Comparison of ENCODE assay signal across 8 cellular contexts in the genomic region with DNA sequence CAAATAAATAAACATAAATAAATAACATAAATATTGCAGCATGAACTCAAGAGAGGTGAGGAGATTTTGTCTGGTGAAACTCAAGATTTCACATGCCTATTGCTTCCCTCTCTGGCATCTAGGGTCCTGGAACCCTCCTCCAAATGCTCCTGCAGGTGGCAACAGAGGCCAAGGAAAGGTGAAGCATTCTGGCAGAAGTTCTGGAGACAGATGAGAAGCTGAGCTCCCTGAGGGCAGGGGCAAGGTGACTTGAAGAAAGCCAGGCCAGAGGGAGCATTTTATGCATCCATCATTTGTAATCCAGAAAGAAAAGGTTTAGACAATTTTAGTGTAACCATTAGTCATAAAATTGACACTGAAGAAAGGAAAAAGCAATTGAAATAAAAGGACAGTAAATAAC.
DNase-seq lines count a peak whose midpoint lies in the region; ATAC-seq and TF ChIP-seq lines count a peak whose summit lies in the region.

No MANE protein-coding gene starts in this region.

- H3K4me3 ChIP-seq in HAP-1, result no peak overlapping the region

- no peaks in the 10 kb centered on the region for H3K9me3 Mint-ChIP-seq in CD4-positive, alpha-beta T cell

- in situ Hi-C loops in HAP-1 (cut with MboI; ENCODE audit: low sequenced_read_pairs), result no loop called here

- H3K4me3 Mint-ChIP-seq in CD4-positive, alpha-beta T cell, result peak overlapping the region; percentile 35

- no peaks in the 10 kb centered on the region for H3K9me3 ChIP-seq in CD4-positive, alpha-beta T cell (ENCODE audit: control insufficient read depth, low read length)
- H3K9me3 ChIP-seq in HAP-1, result no peaks in the 10 kb centered on the region

- POLR2A ChIA-PET in CD4-positive, alpha-beta T cell (lab: Charles Lee), result interaction anchor here (0.8 to 5.8 kb wide), 13 partner anchors 8 to 636 kb away, joined by 3 to 91 read pairs (median 5); a partner anchor contains a TSS

- no peaks in the 10 kb centered on the region for H3K27me3 ChIP-seq in CD4-positive, alpha-beta T cell (ENCODE audit: control insufficient read depth, insufficient read depth, low read length)
- no peaks in the 10 kb centered on the region for H3K27me3 ChIP-seq in HAP-1 (ENCODE audit: low read depth)

- no peaks in the 10 kb centered on the region for H3K36me3 ChIP-seq in HAP-1 (replicated peaks)

- peaks cover 56% of the 10 kb centered on the region for H3K4me1 Mint-ChIP-seq in CD4-positive, alpha-beta T cell (ENCODE audit: low read depth)

- no peaks in the 10 kb centered on the region for H3K27me3 Mint-ChIP-seq in CD4-positive, alpha-beta T cell

- CTCF ChIA-PET in CD4-positive, alpha-beta T cell (lab: Charles Lee), result interaction anchor here (0.5 to 4.3 kb wide), 14 partner anchors 26 to 1271 kb away, joined by 3 to 65 read pairs (median 4); a partner anchor contains a TSS

- peak overlapping the region; percentile 97 for H3K27ac Mint-ChIP-seq in CD4-positive, alpha-beta T cell

- TF ChIP-seq CTCF in CD4-positive, alpha-beta T cell (IDR thresholded peaks at IDR 0.05), result peak; percentile 79

- intact Hi-C loops in CD4-positive, alpha-beta T cell (cut with DNase I, micrococcal nuclease), result loop anchor here (1.0 to 10.0 kb wide), 7 partner anchors 98 to 1273 kb away; a partner anchor contains a TSS
- intact Hi-C loops in sciatic nerve (cut with DNase I), result loop anchor here (5.0 kb wide), 1 partner anchor 548 kb away; no protein-coding TSS in a partner anchor

- no peak for ATAC-seq in CD4-positive, alpha-beta T cell (ENCODE audit: poor library complexity)
- ATAC-seq in sciatic nerve (no peak), esophagus mucosa (no peak)

- peaks cover 5% of the 10 kb centered on the region for H3K4me1 ChIP-seq in HAP-1

- DNase-seq in CD4-positive, alpha-beta T cell, result peak; percentile 48 to 70 (median 55)
- DNase-seq in HAP-1 (ENCODE audit: low spot score in 2 of 2) (peak; percentile 57 to 75), NCI-H748 (lab: John Stamatoyannopoulos, UW; ENCODE audit: unreplicated experiment) (peak; percentile 61), activated T-cell treated with anti-CD3 and anti-CD28 coated beads for 1 hour (ENCODE audit: low read depth) (peak; percentile 46), fibroblast of peridontal ligament (ENCODE audit: extremely low read depth) (peak; percentile 69), sciatic nerve (ENCODE audit: low spot score) (peak; percentile 67), NCI-H1048 (lab: John Stamatoyannopoulos, UW) (no peak)

- H3K36me3 Mint-ChIP-seq in CD4-positive, alpha-beta T cell (ENCODE audit: low read depth), result no peaks in the 10 kb centered on the region

- H3K27ac ChIP-seq in CD4-positive, alpha-beta T cell (ENCODE audit: low read depth, low read length), result no peak overlapping the region
